ENCODE assay signal across 8 cellular contexts in the genomic region with DNA sequence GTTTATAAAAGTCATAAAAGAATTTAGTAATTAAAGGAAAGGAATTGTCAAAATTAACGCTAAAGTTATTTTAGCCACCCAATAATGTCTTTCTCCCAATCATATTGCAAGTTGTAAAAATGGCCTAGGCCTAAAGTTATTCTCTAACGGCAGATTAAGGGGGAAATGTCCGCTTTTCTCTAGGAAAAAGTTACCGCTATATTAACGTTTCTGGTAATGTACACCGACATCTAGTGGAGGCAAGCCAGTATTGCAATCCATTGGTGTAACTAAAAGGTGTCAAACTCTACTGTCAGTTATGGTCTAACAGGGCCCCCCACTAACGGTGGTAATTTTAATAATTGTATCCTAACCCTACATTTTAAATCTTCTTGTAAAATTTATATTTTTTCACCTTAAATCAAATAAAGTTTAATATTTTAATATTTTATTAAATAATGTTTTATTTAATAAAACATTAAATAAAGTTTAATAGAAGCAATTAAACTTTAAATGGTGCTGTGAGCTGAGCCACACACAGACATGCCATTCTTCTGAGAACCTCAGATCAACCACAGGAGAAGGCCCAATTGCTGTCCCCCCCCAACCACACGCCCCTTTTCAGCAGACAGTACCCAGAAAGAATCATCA. TPM values are rescaled to one million over a fixed set of nuclear protein-coding genes. Genes with fewer than 3 reads are reported as not detected.
DNase-seq lines count a peak whose midpoint lies in the region; ATAC-seq and TF ChIP-seq lines count a peak whose summit lies in the region.

No MANE protein-coding gene starts in this region.

- no peaks in the 10 kb centered on the region for H3K27me3 ChIP-seq in ACC112 (ENCODE audit: insufficient read depth, low read length)

- peak overlapping the region; percentile 12 for H2AFZ ChIP-seq in ACC112 (ENCODE audit: low read length, unreplicated experiment)

- intact Hi-C loops in sciatic nerve (cut with DNase I), result no loop called here

- H3K4me3 ChIP-seq in ACC112 (ENCODE audit: low read depth, low read length) (no peak overlapping the region), foreskin fibroblast (ENCODE audit: low read depth in 1 of 2, low read length in 2 of 2) (no peak overlapping the region)

- DNase-seq in NCI-H524 (lab: John Stamatoyannopoulos, UW) (peak; percentile 10 to 69), foreskin fibroblast (peak; percentile 23 to 64), sciatic nerve (ENCODE audit: low spot score) (peak; percentile 55)
- peak; percentile 12 for DNase-seq in activated CD8-positive, alpha-beta memory T cell treated with anti-CD3 and anti-CD28 coated beads, Interleukin-2, amount 50 U/mL, for 1 hour (ENCODE audit: extremely low read depth)

- H3K27ac ChIP-seq in ACC112 (ENCODE audit: low read depth, low read length), result no peak overlapping the region

- ATAC-seq in sciatic nerve, result no peak
- no peak for ATAC-seq in GM18909 (IDR thresholded peaks at IDR 0.05; ENCODE audit: poor library complexity, unreplicated experiment)
- ATAC-seq in GM19351 (IDR thresholded peaks at IDR 0.05; ENCODE audit: unreplicated experiment), result no peak

- H3K4me1 ChIP-seq in ACC112 (ENCODE audit: control insufficient read depth, insufficient read depth, low read length, unreplicated experiment), result no peaks in the 10 kb centered on the region

- H3K79me2 ChIP-seq in ACC112 (ENCODE audit: control insufficient read depth, insufficient read depth, low read length, unreplicated experiment), result no peaks in the 10 kb centered on the region

- TF ChIP-seq CTCF in GM12872 (IDR thresholded peaks at IDR 0.05; ENCODE audit: insufficient read depth, low read depth, low read length) (peak; percentile 81), foreskin fibroblast (IDR thresholded peaks at IDR 0.05; ENCODE audit: low read depth, low read length) (peak; percentile 92)

- no peaks in the 10 kb centered on the region for H3K36me3 ChIP-seq in ACC112 (ENCODE audit: insufficient read depth, low read length)

RNA-seq across cellular contexts. Expression of gene ZSCAN5A, which starts 35.9 kb away (rescaled TPM):
- 12.3 TPM for total RNA-seq in sciatic nerve

RNA-seq across cellular contexts. Expression of gene ZNF582, which starts 42.8 kb away (rescaled TPM):
- 5.5 TPM for total RNA-seq in sciatic nerve

RNA-seq across cellular contexts. Expression of gene ZNF583, which starts 53.6 kb away (rescaled TPM):
- total RNA-seq in sciatic nerve, result 11.2 TPM
